In the genomic region with DNA sequence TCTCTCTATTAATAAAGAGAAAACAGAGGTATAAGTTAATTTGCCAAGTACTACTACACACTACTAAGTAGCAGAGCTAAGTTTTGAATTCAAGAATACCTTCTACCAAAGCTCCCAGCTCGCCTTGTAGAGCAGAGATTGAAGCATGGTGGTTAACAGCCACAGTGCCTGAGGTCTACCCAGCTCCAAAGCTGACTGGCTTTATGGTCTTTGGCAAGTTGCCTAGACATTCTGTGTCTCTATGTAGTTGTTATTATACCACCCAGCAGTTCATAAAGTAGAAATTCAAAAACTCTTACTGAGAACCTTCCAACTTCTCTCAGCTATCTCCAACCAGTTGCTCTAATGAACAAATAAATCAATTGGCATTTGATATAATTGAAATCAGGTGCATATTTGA, we compare ENCODE assay signal across 17 cellular contexts.
DNase-seq lines count a peak whose midpoint lies in the region; ATAC-seq and TF ChIP-seq lines count a peak whose summit lies in the region.
"Had no signal": no experiment of that assay in that cellular context is flagged by ENCODE, and none has a peak within 500 bp of the region (broad histone marks: within the 10 kb centered on the region; RNA-seq: fewer than 3 reads in every experiment).

No MANE protein-coding gene starts in this region.

- no peak overlapping the region for H3K4me2 ChIP-seq in PC-3 (ENCODE audit: low read length)
- H3K4me2 ChIP-seq: smooth muscle cell had no signal

- H3K4me3 ChIP-seq in PC-3 (ENCODE audit: low read length), result no peak overlapping the region
- H3K4me3 ChIP-seq in coronary artery, result no peak overlapping the region
- H3K4me3 ChIP-seq: adrenal gland, esophagus squamous epithelium, lung, smooth muscle cell had no signal

- CTCF ChIA-PET in PC-3 (lab: Charles Lee), result interaction anchor here (0.7 kb wide), 1 partner anchor 44 kb away, joined by 3 read pairs; no protein-coding TSS in a partner anchor

- H3K79me2 ChIP-seq in PC-3 (ENCODE audit: low read length), result no peaks in the 10 kb centered on the region

- peaks cover 28% of the 10 kb centered on the region for H3K27me3 ChIP-seq in PC-3 (ENCODE audit: low read length)
- H3K27me3 ChIP-seq: adrenal gland, esophagus squamous epithelium had no signal

- no peaks in the 10 kb centered on the region for H3K4me1 ChIP-seq in PC-3 (ENCODE audit: insufficient read depth, low read length)
- H3K4me1 ChIP-seq: adrenal gland, esophagus squamous epithelium had no signal

- H2AFZ ChIP-seq in PC-3 (ENCODE audit: low read length), result no peak overlapping the region

- H3K9ac ChIP-seq in PC-3 (ENCODE audit: low read length), result no peak overlapping the region

- BruUV-seq in PC-3 (replicated peaks; lab: Mats Ljungman, UMichigan), result no TSS peak

- ATAC-seq in PC-3 (no peak), GM21619 (IDR thresholded peaks at IDR 0.05; ENCODE audit: unreplicated experiment) (no peak)
- ATAC-seq: HCT116 had no signal

- no peaks in the 10 kb centered on the region for H4K20me1 ChIP-seq in PC-3 (ENCODE audit: low read length)

- H3K9me2 ChIP-seq in PC-3 (replicated peaks; ENCODE audit: low read length), result no peaks in the 10 kb centered on the region

- H3K27ac ChIP-seq in PC-3 (ENCODE audit: low read length) (no peak overlapping the region), caudate nucleus (ENCODE audit: low read depth, low read length) (no peak overlapping the region), coronary artery (no peak overlapping the region)
- H3K27ac ChIP-seq: adrenal gland, esophagus squamous epithelium had no signal

- DNase-seq in DMS153 (lab: John Stamatoyannopoulos, UW), result peak; percentile 27
- DNase-seq in HT-29 (ENCODE audit: low spot score), result peak; percentile 8
- DNase-seq in PC-3, result peak; percentile 12
- DNase-seq in kidney tubule cell (ENCODE audit: low spot score), result peak; percentile 75
- DNase-seq in caudate nucleus (lab: John Stamatoyannopoulos, UW), result no peak
- no peak for DNase-seq in effector CD8-positive, alpha-beta T cell (lab: John Stamatoyannopoulos, UW)
- DNase-seq in coronary artery (ENCODE audit: low spot score), result no peak
- DNase-seq: activated CD4-positive, alpha-beta T cell treated with anti-CD3 and anti-CD28 coated beads for 4 hours; activated T-cell treated with anti-CD3 and anti-CD28 coated beads, Interleukin-2, amount 50 U/mL, for 48 hours; adrenal gland; CD8-positive, alpha-beta memory T cell; esophagus squamous epithelium; substantia nigra had no signal

- TF ChIP-seq CTCF in PC-3 (conservative IDR thresholded peaks at IDR 0.05; ENCODE audit: low read depth, low read length), result no peak
- TF ChIP-seq CTCF in coronary artery (IDR thresholded peaks at IDR 0.05), result no peak

- H3F3A ChIP-seq in PC-3 (ENCODE audit: low read length, unreplicated experiment), result no peaks in the 10 kb centered on the region

- intact Hi-C loops in PC-3 (cut with micrococcal nuclease), result loop anchor here (5.0 kb wide), 3 partner anchors 88 to 433 kb away; a partner anchor contains a TSS

- POLR2A ChIA-PET in PC-3 (lab: Charles Lee; ENCODE audit: unreplicated experiment), result no interaction called here

- no peaks in the 10 kb centered on the region for H3K9me3 ChIP-seq in PC-3 (ENCODE audit: low read length)
- H3K9me3 ChIP-seq: adrenal gland, esophagus squamous epithelium had no signal

- no peaks in the 10 kb centered on the region for H3K36me3 ChIP-seq in PC-3 (ENCODE audit: low read depth, low read length)
- H3K36me3 ChIP-seq: adrenal gland, esophagus squamous epithelium had no signal

Comparison
In these comparisons a context has a peak if more than half of its experiments do, and no peak if none do; other contexts are left out.
1. DNase-seq: peak in DMS153 (single experiment), HT-29 (single experiment), PC-3 (single experiment) and kidney tubule cell (single experiment); none in caudate nucleus (0 of 61), effector CD8-positive, alpha-beta T cell (single experiment) and coronary artery (single experiment).